ENCODE assay signal across 20 cellular contexts in genomic region chr12:82574191-82574590, GRCh38.
"Had no signal": no experiment of that assay in that cellular context is flagged by ENCODE, and none has a peak within 500 bp of the region (broad histone marks: within the 10 kb centered on the region; RNA-seq: fewer than 3 reads in every experiment).

No MANE protein-coding gene starts in this region.

- H3K36me3 ChIP-seq: esophagus muscularis mucosa, gastrocnemius medialis, heart right ventricle, left lung, lower lobe of right lung had no signal

- H3K27ac Mint-ChIP-seq: dendritic cell treated with granulocyte-macrophage colony-stimulating factor and Interleukin-4, amounts not matched to agents 40 ng/mL and 50 ng/mL, for 4 days; effector memory CD8-positive, alpha-beta T cell; endodermal cell; mesothelial cell of epicardium; naive thymus-derived CD4-positive, alpha-beta T cell had no signal

- H3K4me1 Mint-ChIP-seq: endodermal cell; mesothelial cell of epicardium; naive thymus-derived CD4-positive, alpha-beta T cell had no signal

- H3K27me3 ChIP-seq: esophagus muscularis mucosa, gastrocnemius medialis, heart right ventricle, left lung had no signal

- DNase-seq: cortex of kidney; effector CD8-positive, alpha-beta T cell; effector memory CD8-positive, alpha-beta T cell; endodermal cell; foreskin melanocyte; gastrocnemius medialis; glutamatergic neuron; head of caudate nucleus; heart right ventricle; hippocampal formation; left cardiac atrium; left lung; left ventricle myocardium superior; lower lobe of right lung; mesenchymal stem cell; mucosa of descending colon; naive thymus-derived CD4-positive, alpha-beta T cell had no signal

- H3K4me3 ChIP-seq: esophagus muscularis mucosa, gastrocnemius medialis, heart right ventricle, left lung, lower lobe of right lung, mucosa of descending colon had no signal

- H3K4me3 Mint-ChIP-seq: dendritic cell treated with granulocyte-macrophage colony-stimulating factor and Interleukin-4, amounts not matched to agents 40 ng/mL and 50 ng/mL, for 4 days; effector memory CD8-positive, alpha-beta T cell; endodermal cell; mesothelial cell of epicardium; naive thymus-derived CD4-positive, alpha-beta T cell had no signal

- H3K27me3 Mint-ChIP-seq: dendritic cell treated with granulocyte-macrophage colony-stimulating factor and Interleukin-4, amounts not matched to agents 40 ng/mL and 50 ng/mL, for 4 days; effector memory CD8-positive, alpha-beta T cell had no signal

- H3K9me3 ChIP-seq: esophagus muscularis mucosa, gastrocnemius medialis, left lung, lower lobe of right lung, mucosa of descending colon had no signal

- H3K4me1 ChIP-seq: esophagus muscularis mucosa, gastrocnemius medialis, heart right ventricle, left lung, lower lobe of right lung had no signal

- H3K27ac ChIP-seq: esophagus muscularis mucosa, gastrocnemius medialis, heart right ventricle, left lung, lower lobe of right lung had no signal

- H3K9me3 Mint-ChIP-seq: dendritic cell treated with granulocyte-macrophage colony-stimulating factor and Interleukin-4, amounts not matched to agents 40 ng/mL and 50 ng/mL, for 4 days; endodermal cell; mesothelial cell of epicardium had no signal

- H3K36me3 Mint-ChIP-seq: mesothelial cell of epicardium; naive thymus-derived CD4-positive, alpha-beta T cell had no signal

- ATAC-seq: effector memory CD8-positive, alpha-beta T cell; gastrocnemius medialis; heart right ventricle; left cardiac atrium; left lung; left ventricle myocardium superior; lower lobe of right lung; mucosa of descending colon; naive thymus-derived CD4-positive, alpha-beta T cell had no signal
